In the genomic region with DNA sequence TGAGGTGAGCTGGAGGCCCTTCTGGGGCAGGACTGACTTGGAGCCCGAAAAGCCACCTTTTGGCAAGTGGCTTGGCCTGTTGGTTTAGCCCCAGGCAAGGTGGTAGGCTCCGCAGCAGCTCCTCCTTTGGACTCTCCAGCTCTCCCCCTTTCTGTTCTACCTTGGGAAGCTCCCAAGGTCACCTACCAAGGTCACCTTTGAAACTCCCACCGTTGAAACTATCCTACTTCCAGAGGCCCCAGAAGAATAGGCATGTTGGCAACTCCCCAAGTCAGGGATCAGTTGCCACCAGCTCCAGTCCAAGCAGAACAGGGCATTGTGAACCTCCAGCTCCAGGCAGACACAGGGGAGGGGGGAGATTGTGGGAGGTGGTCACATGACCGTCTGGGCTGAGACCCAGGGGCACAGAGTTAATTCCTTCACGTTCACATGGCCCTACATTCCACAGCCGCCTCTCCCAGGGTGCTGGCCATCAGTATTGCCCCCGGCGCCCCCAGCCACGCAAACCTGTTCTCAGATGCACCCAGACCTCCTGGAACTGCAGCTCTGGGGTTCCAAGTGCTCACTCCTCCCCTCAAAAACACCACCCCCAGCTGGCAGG, we compare ENCODE assay signal across 12 cellular contexts. TPM values are rescaled to one million over a fixed set of nuclear protein-coding genes. Genes with fewer than 3 reads are reported as not detected.
DNase-seq lines count a peak whose midpoint lies in the region; ATAC-seq lines count a peak whose summit lies in the region.
"Had no signal": no experiment of that assay in that cellular context is flagged by ENCODE, and none has a peak within 500 bp of the region (broad histone marks: within the 10 kb centered on the region; RNA-seq: fewer than 3 reads in every experiment).

No MANE protein-coding gene starts in this region.

- peaks cover 5% of the 10 kb centered on the region for H3K79me2 ChIP-seq in trophoblast cell (ENCODE audit: control insufficient read depth, insufficient read depth, low read length, poor library complexity)

- H3K4me3 Mint-ChIP-seq in activated naive CD8-positive, alpha-beta T cell treated with anti-CD3 and anti-CD28 coated beads for 36 hours, result no peak overlapping the region
- H3K4me3 Mint-ChIP-seq in activated CD4-positive, alpha-beta T cell treated with anti-CD3 and anti-CD28 coated beads for 36 hours, result no peak overlapping the region
- H3K4me3 Mint-ChIP-seq: B cell had no signal

- peak overlapping the region; percentile 95 for H3K14ac ChIP-seq in trophoblast cell (ENCODE audit: low read length)

- no peaks in the 10 kb centered on the region for H3K9me3 ChIP-seq in trophoblast cell (ENCODE audit: insufficient read depth, low read depth, low read length)

- intact Hi-C loops in left ventricle myocardium superior (cut with micrococcal nuclease), result no loop called here
- intact Hi-C loops in activated CD4-positive, alpha-beta T cell treated with anti-CD3 and anti-CD28 coated beads for 36 hours (cut with DNase I, micrococcal nuclease), result no loop called here

- CTCF ChIA-PET in activated CD4-positive, alpha-beta T cell treated with anti-CD3 and anti-CD28 coated beads for 36 hours (lab: Charles Lee), result interaction anchor here (0.6 to 1.2 kb wide), 4 partner anchors 20 to 290 kb away, joined by 3 to 4 read pairs (median 4); no protein-coding TSS in a partner anchor

- peak overlapping the region; percentile 99 for H2BK12ac ChIP-seq in trophoblast cell (ENCODE audit: low read length)

- H3K4me1 Mint-ChIP-seq in activated naive CD8-positive, alpha-beta T cell treated with anti-CD3 and anti-CD28 coated beads for 36 hours, result no peaks in the 10 kb centered on the region
- peaks cover 16% of the 10 kb centered on the region for H3K4me1 Mint-ChIP-seq in activated CD4-positive, alpha-beta T cell treated with anti-CD3 and anti-CD28 coated beads for 36 hours
- H3K4me1 Mint-ChIP-seq: B cell had no signal

- DNase-seq in C1 segment of cervical spinal cord (lab: John Stamatoyannopoulos, UW) (peak in 10 of 14 donors; percentile 4 to 68 (median 52)), amygdala (lab: John Stamatoyannopoulos, UW) (peak in 40 of 56 donors; percentile 11 to 81 (median 50)), left ventricle myocardium superior (peak; percentile 81), trophoblast cell (peak; percentile 80 to 83), NCI-H1694 treated with DMSO at 0.1 percent for 48 hours (lab: John Stamatoyannopoulos, UW) (no peak), KBM-7 (no peak)
- DNase-seq in activated naive CD8-positive, alpha-beta T cell treated with anti-CD3 and anti-CD28 coated beads for 36 hours, result no peak
- DNase-seq in activated CD4-positive, alpha-beta T cell treated with anti-CD3 and anti-CD28 coated beads for 36 hours, result no peak
- DNase-seq: dermis blood vessel endothelial cell; NCI-H1930; stimulated activated CD4-positive, alpha-beta T cell treated with anti-CD3 and anti-CD28 coated beads, Interleukin-2, amount 100 ng/mL, for 24 hours had no signal

- peak overlapping the region; percentile 68 for H2BK5ac ChIP-seq in trophoblast cell (ENCODE audit: low read depth, low read length, poor library complexity)

- H2BK120ac ChIP-seq in trophoblast cell (ENCODE audit: insufficient read depth, low read length, poor library complexity), result peak overlapping the region; percentile 94

- no peaks in the 10 kb centered on the region for H3K36me3 Mint-ChIP-seq in activated naive CD8-positive, alpha-beta T cell treated with anti-CD3 and anti-CD28 coated beads for 36 hours
- no peaks in the 10 kb centered on the region for H3K36me3 Mint-ChIP-seq in activated CD4-positive, alpha-beta T cell treated with anti-CD3 and anti-CD28 coated beads for 36 hours (ENCODE audit: low read depth)

- H3K18ac ChIP-seq in trophoblast cell (ENCODE audit: low read length), result peak overlapping the region; percentile 86

- no peaks in the 10 kb centered on the region for H3K36me3 ChIP-seq in trophoblast cell (ENCODE audit: control insufficient read depth in 1 of 2, insufficient read depth in 2 of 2, low read length in 2 of 2)

- no peak overlapping the region for H3K9ac ChIP-seq in trophoblast cell (ENCODE audit: low read length)

- no peak overlapping the region for H3K27ac Mint-ChIP-seq in activated naive CD8-positive, alpha-beta T cell treated with anti-CD3 and anti-CD28 coated beads for 36 hours
- no peak overlapping the region for H3K27ac Mint-ChIP-seq in activated CD4-positive, alpha-beta T cell treated with anti-CD3 and anti-CD28 coated beads for 36 hours
- H3K27ac Mint-ChIP-seq: B cell had no signal

- H3K23ac ChIP-seq in trophoblast cell (ENCODE audit: low read length), result no peak overlapping the region

- H3K4me2 ChIP-seq in trophoblast cell (ENCODE audit: low read length), result peak overlapping the region; percentile 16

- H3K4me3 ChIP-seq in trophoblast cell (ENCODE audit: low read depth, low read length), result no peak overlapping the region

- no CpG with 5 or more reads among the region's 9 CpGs for WGBS in trophoblast cell (ENCODE audit: extremely low coverage, insufficient coverage, insufficient read length)

- in situ Hi-C loops in KBM-7 (cut with MboI; ENCODE audit: low pct_unique_long_range_greater_than_20kb, low sequenced_read_pairs), result no loop called here

- POLR2A ChIA-PET in activated CD4-positive, alpha-beta T cell treated with anti-CD3 and anti-CD28 coated beads for 36 hours (lab: Charles Lee), result interaction anchor here (0.6 kb wide), 2 partner anchors 87 to 127 kb away, joined by 3 to 4 read pairs; no protein-coding TSS in a partner anchor

- peak overlapping the region; percentile 53 for H2AFZ ChIP-seq in trophoblast cell (ENCODE audit: insufficient read depth, low read length, poor library complexity)

- no peaks in the 10 kb centered on the region for H3K27me3 ChIP-seq in trophoblast cell (ENCODE audit: insufficient read depth, low read length)

- H2AK5ac ChIP-seq in trophoblast cell (ENCODE audit: low read length), result peak overlapping the region; percentile 95

- peak overlapping the region; percentile 67 for H4K8ac ChIP-seq in trophoblast cell (ENCODE audit: low read depth, low read length)

- no peaks in the 10 kb centered on the region for H3K9me3 Mint-ChIP-seq in activated naive CD8-positive, alpha-beta T cell treated with anti-CD3 and anti-CD28 coated beads for 36 hours
- H3K9me3 Mint-ChIP-seq in activated CD4-positive, alpha-beta T cell treated with anti-CD3 and anti-CD28 coated beads for 36 hours (ENCODE audit: low read depth), result no peaks in the 10 kb centered on the region

- peak overlapping the region; percentile 68 for H4K12ac ChIP-seq in trophoblast cell (ENCODE audit: low read depth, low read length)

- no peaks in the 10 kb centered on the region for H3K27me3 Mint-ChIP-seq in activated naive CD8-positive, alpha-beta T cell treated with anti-CD3 and anti-CD28 coated beads for 36 hours
- no peaks in the 10 kb centered on the region for H3K27me3 Mint-ChIP-seq in activated CD4-positive, alpha-beta T cell treated with anti-CD3 and anti-CD28 coated beads for 36 hours

- ATAC-seq in left ventricle myocardium superior, result peak; percentile 97
- ATAC-seq in activated CD4-positive, alpha-beta T cell treated with anti-CD3 and anti-CD28 coated beads for 36 hours, result no peak

- H4K91ac ChIP-seq in trophoblast cell (ENCODE audit: low read depth, low read length), result peak overlapping the region; percentile 96

- peaks cover 14% of the 10 kb centered on the region for H3K79me1 ChIP-seq in trophoblast cell (ENCODE audit: low read length)

- H3K4me1 ChIP-seq in trophoblast cell (ENCODE audit: control insufficient read depth in 1 of 2, insufficient read depth in 2 of 2, low read length in 2 of 2), result peaks cover 25 to 26% of the 10 kb centered on the region in 2 experiments

- peak overlapping the region; percentile 30 for H3K27ac ChIP-seq in trophoblast cell (ENCODE audit: low read depth, low read length)

- H3K4ac ChIP-seq in trophoblast cell (ENCODE audit: low read depth, low read length), result peak overlapping the region; percentile 39

RNA-seq across cellular contexts. Expression of a gene that starts 14.4 kb away (rescaled TPM):
- total RNA-seq in left ventricle myocardium superior, result 42.8 TPM
- 21.4 and 23.0 TPM in 2 replicates for polyA plus RNA-seq in trophoblast cell (2013)
- 10 to 100 TPM; 34.8 to 36.2 TPM for total RNA-seq in activated naive CD8-positive, alpha-beta T cell treated with anti-CD3 and anti-CD28 coated beads for 36 hours
- 10 to 100 TPM; 34.3 to 40.1 TPM for total RNA-seq in activated CD4-positive, alpha-beta T cell treated with anti-CD3 and anti-CD28 coated beads for 36 hours

Comparison
In these comparisons a context has a peak if more than half of its experiments do, and no peak if none do; other contexts are left out.
1. DNase-seq: peak in C1 segment of cervical spinal cord (10 of 14), amygdala (40 of 56), left ventricle myocardium superior (single experiment) and trophoblast cell (2 of 2); none in NCI-H1694 treated with DMSO at 0.1 percent for 48 hours (single experiment), activated naive CD8-positive, alpha-beta T cell treated with anti-CD3 and anti-CD28 coated beads for 36 hours (single experiment), activated CD4-positive, alpha-beta T cell treated with anti-CD3 and anti-CD28 coated beads for 36 hours (single experiment) and KBM-7 (single experiment).